In genomic region chr18:54358495-54358793, GRCh38 we compare ENCODE assay signal across 9 cellular contexts. TPM values are rescaled to one million over a fixed set of nuclear protein-coding genes. Genes with fewer than 3 reads are reported as not detected.
DNase-seq lines count a peak whose midpoint lies in the region; ATAC-seq, FAIRE-seq and TF ChIP-seq lines count a peak whose summit lies in the region.
"Had no signal": no experiment of that assay in that cellular context is flagged by ENCODE, and none has a peak within 500 bp of the region (broad histone marks: within the 10 kb centered on the region; RNA-seq: fewer than 3 reads in every experiment).

No MANE protein-coding gene starts in this region.

- no peak for TF ChIP-seq POLR2A in thyroid gland (IDR thresholded peaks at IDR 0.05)

- H3K4me1 ChIP-seq in Karpas-422 (ENCODE audit: low read length) (peaks cover 23% of the 10 kb centered on the region), liver (ENCODE audit: control insufficient read depth in 4 of 4, insufficient read depth in 4 of 4, low read length in 3 of 4) (peaks cover 0 to 19% (median 11%) of the 10 kb centered on the region in 4 donors), thyroid gland (peaks cover 7 to 10% of the 10 kb centered on the region in 2 donors)

- H3K4me3 ChIP-seq in Karpas-422 (ENCODE audit: low read length) (peak overlapping the region; percentile 83), bronchial epithelial cell (ENCODE audit: low read depth, low read length) (peak overlapping the region; percentile 69), liver (ENCODE audit: low read depth in 1 of 3, low read length in 3 of 3) (peak overlapping the region; percentile 62 to 91 (median 66)), thyroid gland (replicated peaks in 1 of 3) (peak overlapping the region; percentile 25 to 71 (median 66))

- no peak for FAIRE-seq in bronchial epithelial cell (lab: Jason Lieb, UNC)

- ATAC-seq in GM21390 (IDR thresholded peaks at IDR 0.05; ENCODE audit: unreplicated experiment), result peak; percentile 17

- no peaks in the 10 kb centered on the region for H4K20me1 ChIP-seq in Karpas-422 (ENCODE audit: insufficient read depth, low read depth, low read length)

- H3K4me2 ChIP-seq in Karpas-422 (ENCODE audit: low read depth, low read length, poor library complexity, severe bottlenecking), result peak overlapping the region; percentile 75

- WGBS in liver, result 2% methylated on average over 15 of the region's 15 CpGs
- 0% methylated on average over 15 of the region's 15 CpGs for WGBS in thyroid gland, 2 donors

- H3K27ac ChIP-seq in Karpas-422 (ENCODE audit: low read length) (peak overlapping the region; percentile 76), liver (ENCODE audit: low read depth in 1 of 2, low read length in 2 of 2) (peak overlapping the region in 1 of 2 donors; percentile 5), thyroid gland (peak overlapping the region in 1 of 3 donors; percentile 44)

- TF ChIP-seq RAD21 in liver (IDR thresholded peaks at IDR 0.05), result no peak

- peaks cover 41% of the 10 kb centered on the region for H3K79me2 ChIP-seq in Karpas-422 (ENCODE audit: low read length)

- H3K27me3 ChIP-seq in Karpas-422 (ENCODE audit: low read length) (no peaks in the 10 kb centered on the region), bronchial epithelial cell (ENCODE audit: control insufficient read depth, insufficient read depth, low read length) (no peaks in the 10 kb centered on the region), liver (ENCODE audit: control insufficient read depth in 4 of 4, insufficient read depth in 4 of 4, low read length in 3 of 4) (no peaks in the 10 kb centered on the region), thyroid gland (no peaks in the 10 kb centered on the region)

- H3K9me3 ChIP-seq in Karpas-422 (ENCODE audit: low read length) (no peaks in the 10 kb centered on the region), liver (ENCODE audit: control insufficient read depth in 4 of 4, low read length in 3 of 4) (no peaks in the 10 kb centered on the region), thyroid gland (no peaks in the 10 kb centered on the region)

- TF ChIP-seq CTCF in bronchial epithelial cell (IDR thresholded peaks at IDR 0.05; ENCODE audit: insufficient read depth, low read length, severe bottlenecking) (no peak), liver (IDR thresholded peaks at IDR 0.05; ENCODE audit: low read depth, low read length, missing input control) (no peak), thyroid gland (IDR thresholded peaks at IDR 0.05) (no peak)

- H2AFZ ChIP-seq in Karpas-422 (ENCODE audit: low read length), result peak overlapping the region; percentile 79

- intact Hi-C loops in thyroid gland (cut with DNase I), result no loop called here

- H3K9me2 ChIP-seq in Karpas-422 (replicated peaks; ENCODE audit: insufficient read depth, low read length), result no peaks in the 10 kb centered on the region

- DNase-seq in DMS 273 (lab: John Stamatoyannopoulos, UW; ENCODE audit: unreplicated experiment) (peak; percentile 61), Karpas-422 (no peak), bronchial epithelial cell (ENCODE audit: low read depth) (peak; percentile 13), thyroid gland (peak in 1 of 2 donors; percentile 5), NCI-H1417 treated with DMSO at 0.1 percent for 48 hours (lab: John Stamatoyannopoulos, UW) (no peak), epidermal melanocyte (ENCODE audit: insufficient read length, low spot score) (no peak)

- peak overlapping the region; percentile 86 for H3K9ac ChIP-seq in Karpas-422 (ENCODE audit: low read length)
- peak overlapping the region in 1 of 2 donors; percentile 8 for H3K9ac ChIP-seq in liver (ENCODE audit: low read depth in 1 of 2, low read length in 2 of 2)

- H3K36me3 ChIP-seq in Karpas-422 (ENCODE audit: insufficient read depth, low read length), result peaks cover 21% of the 10 kb centered on the region; the same call in 1 of the 2 replicates
- H3K36me3 ChIP-seq in bronchial epithelial cell (ENCODE audit: control insufficient read depth, insufficient read depth, low read length), result no peaks in the 10 kb centered on the region
- H3K36me3 ChIP-seq in liver (ENCODE audit: control insufficient read depth in 4 of 4, insufficient read depth in 3 of 4, low read depth in 1 of 4, low read length in 3 of 4), result no peaks in the 10 kb centered on the region
- H3K36me3 ChIP-seq in thyroid gland, result no peaks in the 10 kb centered on the region

TF ChIP-seq in liver, 16 proteins besides CTCF, POLR2A, EP300 and RAD21:
- TF ChIP-seq FOXA2 (IDR thresholded peaks at IDR 0.05) (no peak), JUND (IDR thresholded peaks at IDR 0.05) (no peak), HNF4A (conservative IDR thresholded peaks at IDR 0.05) (no peak), RXRA (IDR thresholded peaks at IDR 0.05) (no peak), HNF4G (IDR thresholded peaks at IDR 0.05) (no peak), GABPA (IDR thresholded peaks at IDR 0.05 in 1 of 2, conservative IDR thresholded peaks at IDR 0.05 in 1 of 2) (no peak)

RNA-seq across cellular contexts. Expression of gene C18orf54, which starts 0.7 kb away (rescaled TPM):
- 4.2 and 14.3 TPM in 2 replicates for total RNA-seq in Karpas-422 (2014; rRNA removed; shearing (Covaris generic); ENCODE audit: low replicate concordance)
- total RNA-seq in bronchial epithelial cell, result 1.1 and 2.0 TPM in 2 replicates
- total RNA-seq in liver, result 1 to 10 TPM in 1 of 2 donors, under 1 TPM in 1; 0.42 to 4.9 TPM
- under 1 TPM; 0.21 to 0.24 TPM for polyA plus RNA-seq in liver
- 1 to 10 TPM in 3 of 4 donors, under 1 TPM in 1; 0.96 to 2.2 (median 1.5) TPM for total RNA-seq in thyroid gland

RNA-seq across cellular contexts. Expression of gene STARD6, which starts 0.8 kb away (rescaled TPM):
- total RNA-seq in Karpas-422 (2014; rRNA removed; shearing (Covaris generic); ENCODE audit: low replicate concordance), result 0.47 TPM in 1 of 2 replicates, not detected in the other
- total RNA-seq in bronchial epithelial cell (not detected in 2 replicates), liver (not detected), thyroid gland (not detected)
- polyA plus RNA-seq in liver, result not detected
- total RNA-seq: subcutaneous adipose tissue had no signal

Comparison
In these comparisons a context has a peak if more than half of its experiments do, and no peak if none do; other contexts are left out.
1. DNase-seq: peak in DMS 273 (single experiment) and bronchial epithelial cell (single experiment); none in Karpas-422 (single experiment), NCI-H1417 treated with DMSO at 0.1 percent for 48 hours (single experiment) and epidermal melanocyte (single experiment).
2. Peak in every context shown above with its lines, with median percentiles within 50 percentile points of each other: H3K4me3 ChIP-seq.